ENCODE assay signal across 1 cellular context in the genomic region with DNA sequence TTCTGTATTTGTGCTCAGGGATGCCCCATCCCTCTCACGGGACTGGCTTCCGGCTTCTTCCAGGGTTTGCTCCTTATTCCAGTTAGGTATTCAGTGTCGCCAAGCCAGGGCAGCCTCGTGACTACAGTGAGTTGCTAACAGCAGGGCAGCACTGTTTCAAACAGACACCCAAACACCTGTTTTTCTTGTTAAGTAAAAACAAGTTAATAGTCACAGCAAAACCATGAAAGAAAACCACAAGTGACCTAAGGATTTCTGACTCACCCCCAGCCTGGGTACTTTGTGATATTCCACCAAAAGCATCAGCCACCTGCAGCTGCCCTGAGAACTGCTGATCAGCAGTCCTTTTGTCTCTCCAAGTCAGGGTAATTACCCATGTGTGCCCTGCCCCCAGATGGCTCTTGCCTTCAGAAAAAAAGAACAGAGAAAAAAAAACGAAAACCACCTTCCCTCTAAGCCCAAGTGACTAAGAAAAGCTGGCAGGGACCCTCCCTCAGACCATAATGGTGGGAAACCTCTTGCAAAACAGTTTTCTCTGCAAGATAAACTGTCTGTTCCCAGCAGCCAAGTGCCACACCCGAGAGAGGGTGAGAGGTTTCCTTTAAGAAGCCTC.
TF ChIP-seq lines count a peak whose summit lies in the region.

No MANE protein-coding gene starts in this region.

TF ChIP-seq in A549, 52 proteins besides CTCF, POLR2A, EP300 and RAD21 (continued from another document):
- TF ChIP-seq KDM1A (IDR thresholded peaks at IDR 0.05; ENCODE audit: low read depth) (no peak), CBX2 (IDR thresholded peaks at IDR 0.05; ENCODE audit: borderline replicate concordance, low read depth) (no peak), JUNB (IDR thresholded peaks at IDR 0.05) (peak; percentile 72), HDAC2 (IDR thresholded peaks at IDR 0.05) (no peak), JUN (IDR thresholded peaks at IDR 0.05) (peak in 1 of 2 experiments; percentile 28; a peak in 1 of 5 replicates), ZFP36 (IDR thresholded peaks at IDR 0.05; ENCODE audit: borderline replicate concordance, partially characterized antibody) (no peak)
- TF ChIP-seq, protein P1, sequence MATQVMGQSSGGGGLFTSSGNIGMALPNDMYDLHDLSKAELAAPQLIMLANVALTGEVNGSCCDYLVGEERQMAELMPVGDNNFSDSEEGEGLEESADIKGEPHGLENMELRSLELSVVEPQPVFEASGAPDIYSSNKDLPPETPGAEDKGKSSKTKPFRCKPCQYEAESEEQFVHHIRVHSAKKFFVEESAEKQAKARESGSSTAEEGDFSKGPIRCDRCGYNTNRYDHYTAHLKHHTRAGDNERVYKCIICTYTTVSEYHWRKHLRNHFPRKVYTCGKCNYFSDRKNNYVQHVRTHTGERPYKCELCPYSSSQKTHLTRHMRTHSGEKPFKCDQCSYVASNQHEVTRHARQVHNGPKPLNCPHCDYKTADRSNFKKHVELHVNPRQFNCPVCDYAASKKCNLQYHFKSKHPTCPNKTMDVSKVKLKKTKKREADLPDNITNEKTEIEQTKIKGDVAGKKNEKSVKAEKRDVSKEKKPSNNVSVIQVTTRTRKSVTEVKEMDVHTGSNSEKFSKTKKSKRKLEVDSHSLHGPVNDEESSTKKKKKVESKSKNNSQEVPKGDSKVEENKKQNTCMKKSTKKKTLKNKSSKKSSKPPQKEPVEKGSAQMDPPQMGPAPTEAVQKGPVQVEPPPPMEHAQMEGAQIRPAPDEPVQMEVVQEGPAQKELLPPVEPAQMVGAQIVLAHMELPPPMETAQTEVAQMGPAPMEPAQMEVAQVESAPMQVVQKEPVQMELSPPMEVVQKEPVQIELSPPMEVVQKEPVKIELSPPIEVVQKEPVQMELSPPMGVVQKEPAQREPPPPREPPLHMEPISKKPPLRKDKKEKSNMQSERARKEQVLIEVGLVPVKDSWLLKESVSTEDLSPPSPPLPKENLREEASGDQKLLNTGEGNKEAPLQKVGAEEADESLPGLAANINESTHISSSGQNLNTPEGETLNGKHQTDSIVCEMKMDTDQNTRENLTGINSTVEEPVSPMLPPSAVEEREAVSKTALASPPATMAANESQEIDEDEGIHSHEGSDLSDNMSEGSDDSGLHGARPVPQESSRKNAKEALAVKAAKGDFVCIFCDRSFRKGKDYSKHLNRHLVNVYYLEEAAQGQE (IDR thresholded peaks at IDR 0.05), result no peak
